8 cellular contexts compared by ENCODE assay signal in the genomic region with DNA sequence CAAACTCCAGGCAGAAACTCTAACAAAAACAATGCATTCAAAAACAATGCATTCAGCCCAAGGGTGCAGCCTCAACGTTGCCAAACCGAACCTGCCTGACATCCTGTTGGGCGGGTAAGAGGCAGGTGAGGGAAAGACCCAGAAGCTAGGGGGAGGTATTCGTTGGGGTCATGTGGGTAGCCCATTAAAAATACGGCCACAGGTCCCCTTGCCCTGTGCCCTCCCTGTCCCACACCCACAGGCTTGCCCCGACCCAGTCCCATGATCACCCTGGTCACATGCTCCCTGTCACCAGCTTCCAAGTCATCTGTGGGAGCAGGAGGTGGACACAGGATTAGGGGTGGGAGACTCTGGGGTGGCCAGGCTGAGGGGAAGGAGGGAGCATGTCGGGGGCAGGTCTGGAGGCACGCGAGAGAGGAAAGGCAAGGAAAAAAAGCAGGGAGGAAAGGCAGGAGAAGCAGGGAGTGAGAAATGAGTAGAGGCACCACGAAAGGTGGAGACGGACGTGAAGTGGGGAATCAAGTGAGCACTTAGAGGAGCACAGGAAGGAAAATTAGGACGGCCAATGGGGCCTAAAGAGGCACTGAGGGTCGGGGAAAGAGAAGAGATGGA. TPM values are rescaled to one million over a fixed set of nuclear protein-coding genes. Genes with fewer than 3 reads are reported as not detected.
DNase-seq lines count a peak whose midpoint lies in the region; ATAC-seq, FAIRE-seq and TF ChIP-seq lines count a peak whose summit lies in the region.

No MANE protein-coding gene starts in this region.

- DNase-seq in Right ventricle myocardium superior (peak; percentile 44), cardiac septum (ENCODE audit: low spot score) (no peak), Peyer's patch (peak; percentile 23 to 70 (median 67)), mammary epithelial cell (peak; percentile 82), HepG2 (ENCODE audit: low spot score) (no peak), suprapubic skin (ENCODE audit: low spot score in 2 of 2) (no peak)

- CTCF ChIA-PET in mammary epithelial cell (lab: Charles Lee; ENCODE audit: low non-redundant PET) (no interaction called here), HepG2 (lab: Yijun Ruan, JAX; ENCODE audit: low intra/inter-chr PET ratio, low total read pairs) (no interaction called here)

- under 1% methylated on average over 10 of the region's 14 CpGs for WGBS in mammary epithelial cell (ENCODE audit: low coverage, missing lambda C conversion rate)
- 3% methylated on average over 12 of the region's 14 CpGs for WGBS in HepG2 (ENCODE audit: low lambda C conversion rate)
- 5% methylated on average over 14 of the region's 14 CpGs for WGBS in suprapubic skin

- H3K4me3 ChIP-seq in Peyer's patch (peak overlapping the region; percentile 61 to 68 (median 64)), mammary epithelial cell (replicated peaks in 1 of 3; ENCODE audit: insufficient read depth in 1 of 3, low read depth in 2 of 3, low read length in 3 of 3) (peak overlapping the region; percentile 43 to 51 (median 44)), HepG2 (replicated peaks in 1 of 3; ENCODE audit: insufficient read depth in 1 of 3, low read depth in 2 of 3, low read length in 3 of 3) (peak overlapping the region; percentile 67 to 86 (median 77)), suprapubic skin (peak overlapping the region; percentile 59)

- H3K9ac ChIP-seq in mammary epithelial cell (ENCODE audit: insufficient read depth, low read length) (peak overlapping the region; percentile 88), HepG2 (ENCODE audit: insufficient read depth, low read depth, low read length) (peak overlapping the region; percentile 91)

- no peaks in the 10 kb centered on the region for H3K27me3 ChIP-seq in Peyer's patch
- no peaks in the 10 kb centered on the region for H3K27me3 ChIP-seq in mammary epithelial cell (ENCODE audit: insufficient read depth, low read length)
- no peaks in the 10 kb centered on the region; a peak in 1 of 5 replicates for H3K27me3 ChIP-seq in HepG2 (ENCODE audit: control insufficient read depth in 1 of 2, insufficient read depth in 2 of 2, low read length in 2 of 2)
- H3K27me3 ChIP-seq in suprapubic skin, result no peaks in the 10 kb centered on the region

- TF ChIP-seq CTCF in Peyer's patch (IDR thresholded peaks at IDR 0.05) (no peak), mammary epithelial cell (conservative IDR thresholded peaks at IDR 0.05 in 1 of 2, IDR thresholded peaks at IDR 0.05 in 1 of 2; ENCODE audit: extremely low read depth in 1 of 2, insufficient read depth in 1 of 2, low read depth in 1 of 2, low read length in 2 of 2) (no peak), HepG2 (CRISPR knock-in tag; IDR thresholded peaks at IDR 0.05) (0 out of 2 replicates have a peak, but pooled peaks have one; percentile 29), suprapubic skin (IDR thresholded peaks at IDR 0.05) (no peak)

- FAIRE-seq in HepG2 (lab: Jason Lieb, UNC), result no peak

- TF ChIP-seq EP300 in HepG2 (IDR thresholded peaks at IDR 0.05; ENCODE audit: low read depth in 2 of 2, low read length in 2 of 2), result no peak
- TF ChIP-seq EP300 in HepG2 (CRISPR knock-in tag; IDR thresholded peaks at IDR 0.05; ENCODE audit: borderline replicate concordance), result no peak
- TF ChIP-seq EP300 in suprapubic skin (IDR thresholded peaks at IDR 0.05), result no peak

- H3K79me2 ChIP-seq in mammary epithelial cell (ENCODE audit: insufficient read depth, low read length), result no peaks in the 10 kb centered on the region
- H3K79me2 ChIP-seq in HepG2 (ENCODE audit: insufficient read depth, low read length), result no peaks in the 10 kb centered on the region

- dilution Hi-C loops in mammary epithelial cell (cut with HindIII; ENCODE audit: low sequenced_read_pairs), result loop anchor here (10.0 kb wide), 1 partner anchor 124 kb away; no protein-coding TSS in a partner anchor

- H3K36me3 ChIP-seq in Peyer's patch (no peaks in the 10 kb centered on the region), mammary epithelial cell (ENCODE audit: insufficient read depth, low read length) (no peaks in the 10 kb centered on the region), HepG2 (replicated peaks in 1 of 2; ENCODE audit: control insufficient read depth in 1 of 2, insufficient read depth in 2 of 2, low read length in 2 of 2) (no peaks in the 10 kb centered on the region), suprapubic skin (no peaks in the 10 kb centered on the region)

- H3K9me3 ChIP-seq in Peyer's patch, result no peaks in the 10 kb centered on the region
- H3K9me3 ChIP-seq in mammary epithelial cell (replicated peaks; ENCODE audit: insufficient read depth, low read length), result no peaks in the 10 kb centered on the region
- no peaks in the 10 kb centered on the region for H3K9me3 ChIP-seq in HepG2 (ENCODE audit: low read length)
- H3K9me3 ChIP-seq in suprapubic skin, result no peaks in the 10 kb centered on the region

- intact Hi-C loops in Right ventricle myocardium superior (cut with DNase I) (no loop called here), cardiac septum (cut with DNase I) (no loop called here), mammary epithelial cell (cut with micrococcal nuclease) (loop anchor here (1.0 to 2.0 kb wide), 3 partner anchors 20 to 67 kb away; a partner anchor contains a TSS), HepG2 (cut with micrococcal nuclease; ENCODE audit: unreplicated experiment) (no loop called here)

- in situ Hi-C loops in mammary epithelial cell (cut with MboI; ENCODE audit: low sequenced_read_pairs in 2 of 2) (no loop called here), HepG2 (cut with HindIII; ENCODE audit: extremely low pct_ligation_motif_present, low pct_unique_long_range_greater_than_20kb) (no loop called here)

- peak overlapping the region; percentile 91 for H3K4me2 ChIP-seq in mammary epithelial cell (ENCODE audit: insufficient read depth, low read depth, low read length)
- H3K4me2 ChIP-seq in HepG2 (ENCODE audit: low read depth, low read length), result peak overlapping the region; percentile 78

- peaks cover 0 to 28% (median 2%) of the 10 kb centered on the region in 4 donors for H3K4me1 ChIP-seq in Peyer's patch
- H3K4me1 ChIP-seq in mammary epithelial cell (ENCODE audit: insufficient read depth, low read length), result peaks cover 39% of the 10 kb centered on the region
- H3K4me1 ChIP-seq in HepG2 (ENCODE audit: insufficient read depth, low read length), result peaks cover 59% of the 10 kb centered on the region
- peaks cover 59% of the 10 kb centered on the region for H3K4me1 ChIP-seq in suprapubic skin

- H4K20me1 ChIP-seq in mammary epithelial cell (ENCODE audit: insufficient read depth, low read length) (no peaks in the 10 kb centered on the region), HepG2 (ENCODE audit: insufficient read depth, low read length) (no peaks in the 10 kb centered on the region)

- POLR2A ChIA-PET in HepG2 (lab: Yijun Ruan, JAX), result interaction anchor here (0.9 to 6.1 kb wide), 8 partner anchors 10 to 71 kb away, joined by 3 to 60 read pairs (median 6); a partner anchor contains a TSS

- H3K27ac ChIP-seq in Peyer's patch (peak overlapping the region; percentile 82 to 88 (median 84)), mammary epithelial cell (ENCODE audit: insufficient read depth, low read depth, low read length) (peak overlapping the region; percentile 95), HepG2 (ENCODE audit: extremely low read length, insufficient read depth, low read length) (peak overlapping the region; percentile 82), suprapubic skin (peak overlapping the region; percentile 90)

- H2AFZ ChIP-seq in mammary epithelial cell (ENCODE audit: low read depth, low read length) (peak overlapping the region; percentile 88), HepG2 (ENCODE audit: low read length) (no peak overlapping the region)

- no TSS peak for BruUV-seq in mammary epithelial cell (replicated peaks; lab: Mats Ljungman, UMichigan)
- TSS peak; percentile 80 for BruUV-seq in HepG2 (replicated peaks; lab: Mats Ljungman, UMichigan)

- peak; percentile 19 for ATAC-seq in Right ventricle myocardium superior (ENCODE audit: poor library complexity)
- peak; percentile 29 for ATAC-seq in HepG2
- ATAC-seq in GM19035 (IDR thresholded peaks at IDR 0.05; ENCODE audit: unreplicated experiment), result no peak
- ATAC-seq in HG02840 (IDR thresholded peaks at IDR 0.05; ENCODE audit: low FRiP score, unreplicated experiment), result no peak

- peak in 1 of 2 donors; percentile 18 for TF ChIP-seq POLR2A in Peyer's patch (IDR thresholded peaks at IDR 0.05)
- TF ChIP-seq POLR2A in HepG2 (IDR thresholded peaks at IDR 0.05; ENCODE audit: insufficient read depth in 1 of 2, low read depth in 2 of 2, low read length in 2 of 2), result no peak
- no peak for TF ChIP-seq POLR2A in suprapubic skin (IDR thresholded peaks at IDR 0.05)

- no peak for TF ChIP-seq RAD21 in HepG2 (CRISPR knock-in tag; IDR thresholded peaks at IDR 0.05)

RNA-seq across cellular contexts. Expression of a gene that starts 0.7 kb away (rescaled TPM):
- 12.0 TPM for total RNA-seq in Right ventricle myocardium superior
- total RNA-seq in cardiac septum, result 12.5 TPM
- total RNA-seq in Peyer's patch, result 100 to 1,000 TPM in 1 of 4 donors, 10 to 100 TPM in 3; 19.3 to 102 (median 60.6) TPM
- 10 to 100 TPM; 12.8 to 20.2 TPM for total RNA-seq in mammary epithelial cell
- polyA plus RNA-seq in mammary epithelial cell, result 7.8 TPM
- 7.9 TPM for polyA minus RNA-seq in mammary epithelial cell
- total RNA-seq in HepG2 (2016; rRNA removed; fragmentation: Illumina TruSeq; extraction: Trizol), result 1.8 and 4.8 TPM in 2 replicates
- total RNA-seq in HepG2 (2016; cell fraction: cytosol; rRNA removed; fragmentation: Illumina TruSeq; extraction: Trizol; ENCODE audit: low read depth), result 0.61 and 0.71 TPM in 2 replicates
- total RNA-seq in HepG2 (2016; cell fraction: insoluble cytoplasmic fraction; rRNA removed; fragmentation: Illumina TruSeq; extraction: Trizol), result 1.9 and 5.2 TPM in 2 replicates
- total RNA-seq in HepG2 (2016; cell fraction: membrane; rRNA removed; fragmentation: Illumina TruSeq; extraction: Trizol), result 1.3 TPM in 2 replicates
- total RNA-seq in HepG2 (2016; cell fraction: nucleus; rRNA removed; fragmentation: Illumina TruSeq; extraction: Trizol), result 8.4 and 11.2 TPM in 2 replicates
- polyA plus RNA-seq in HepG2 (2011; rRNA removed), result 11.5 and 12.3 TPM in 2 replicates
- polyA plus RNA-seq in HepG2 (2011; cell fraction: cytosol; rRNA removed), result 2.7 and 3.9 TPM in 2 replicates
- 73.3 and 101 TPM in 2 replicates for polyA plus RNA-seq in HepG2 (2011; cell fraction: nucleus; rRNA removed)
- 6.5 and 7.3 TPM in 2 replicates for polyA plus RNA-seq in HepG2 (2012)
- 0.44 and 0.53 TPM in 2 replicates for polyA plus RNA-seq in HepG2 (2016; cell fraction: cytosol; fragmentation: Illumina TruSeq; extraction: Trizol; ENCODE audit: low read depth)
- polyA plus RNA-seq in HepG2 (2016; cell fraction: insoluble cytoplasmic fraction; fragmentation: Illumina TruSeq; extraction: Trizol; ENCODE audit: low read depth), result 0.96 and 1.7 TPM in 2 replicates
- 0.88 and 1.6 TPM in 2 replicates for polyA plus RNA-seq in HepG2 (2016; cell fraction: membrane; fragmentation: Illumina TruSeq; extraction: Trizol; ENCODE audit: low read depth)
- polyA plus RNA-seq in HepG2 (2016; cell fraction: nucleus; fragmentation: Illumina TruSeq; extraction: Trizol; ENCODE audit: insufficient read depth, low read depth), result 22.2 and 23.2 TPM in 2 replicates
- polyA minus RNA-seq in HepG2 (2011; rRNA and poly(A)+ RNA removed; ENCODE audit: low replicate concordance), result 27.4 and 36.9 TPM in 2 replicates
- polyA minus RNA-seq in HepG2 (2011; cell fraction: cytosol; rRNA and poly(A)+ RNA removed), result 2.6 and 3.8 TPM in 2 replicates
- 21.3 and 31.8 TPM in 2 replicates for polyA minus RNA-seq in HepG2 (2011; cell fraction: nucleus; rRNA and poly(A)+ RNA removed)
- total RNA-seq in suprapubic skin, result 100 to 1,000 TPM in 1 of 4 donors, 10 to 100 TPM in 3; 49.7 to 178 (median 92.9) TPM

RNA-seq across cellular contexts. Expression of a gene that starts 20.8 kb away (rescaled TPM):
- total RNA-seq in Right ventricle myocardium superior (4.2 TPM), cardiac septum (9.8 TPM), Peyer's patch (10 to 100 TPM in 2 of 4 donors, 1 to 10 TPM in 2; 5.1 to 14.2 (median 12.0) TPM), mammary epithelial cell (10 to 100 TPM; 17.0 to 48.5 TPM), HepG2 (2016; rRNA removed; fragmentation: Illumina TruSeq; extraction: Trizol) (3.1 and 5.4 TPM in 2 replicates), suprapubic skin (10 to 100 TPM; 27.3 to 70.1 (median 52.8) TPM)
- polyA plus RNA-seq in mammary epithelial cell (13.9 TPM), HepG2 (2011; rRNA removed) (14.3 and 17.1 TPM in 2 replicates)
- 5.3 TPM for polyA minus RNA-seq in mammary epithelial cell
- total RNA-seq in HepG2 (2016; cell fraction: cytosol; rRNA removed; fragmentation: Illumina TruSeq; extraction: Trizol; ENCODE audit: low read depth), result 1.1 and 1.3 TPM in 2 replicates
- total RNA-seq in HepG2 (2016; cell fraction: insoluble cytoplasmic fraction; rRNA removed; fragmentation: Illumina TruSeq; extraction: Trizol), result 3.7 and 5.5 TPM in 2 replicates
- total RNA-seq in HepG2 (2016; cell fraction: membrane; rRNA removed; fragmentation: Illumina TruSeq; extraction: Trizol), result 2.3 and 2.5 TPM in 2 replicates
- total RNA-seq in HepG2 (2016; cell fraction: nucleus; rRNA removed; fragmentation: Illumina TruSeq; extraction: Trizol), result 4.4 and 6.4 TPM in 2 replicates
- 15.6 and 18.3 TPM in 2 replicates for polyA plus RNA-seq in HepG2 (2011; cell fraction: cytosol; rRNA removed)
- 15.7 and 16.6 TPM in 2 replicates for polyA plus RNA-seq in HepG2 (2011; cell fraction: nucleus; rRNA removed)
- 12.4 and 26.2 TPM in 2 replicates for polyA plus RNA-seq in HepG2 (2012)
- polyA plus RNA-seq in HepG2 (2016; cell fraction: cytosol; fragmentation: Illumina TruSeq; extraction: Trizol; ENCODE audit: low read depth), result 0.70 and 0.71 TPM in 2 replicates
- 3.5 and 3.7 TPM in 2 replicates for polyA plus RNA-seq in HepG2 (2016; cell fraction: insoluble cytoplasmic fraction; fragmentation: Illumina TruSeq; extraction: Trizol; ENCODE audit: low read depth)
- 1.2 and 1.9 TPM in 2 replicates for polyA plus RNA-seq in HepG2 (2016; cell fraction: membrane; fragmentation: Illumina TruSeq; extraction: Trizol; ENCODE audit: low read depth)
- polyA plus RNA-seq in HepG2 (2016; cell fraction: nucleus; fragmentation: Illumina TruSeq; extraction: Trizol; ENCODE audit: insufficient read depth, low read depth), result 7.1 and 7.9 TPM in 2 replicates
- polyA minus RNA-seq in HepG2 (2011; rRNA and poly(A)+ RNA removed; ENCODE audit: low replicate concordance), result 2.5 and 12.3 TPM in 2 replicates
- 11.3 and 12.8 TPM in 2 replicates for polyA minus RNA-seq in HepG2 (2011; cell fraction: cytosol; rRNA and poly(A)+ RNA removed)
- 7.3 and 8.1 TPM in 2 replicates for polyA minus RNA-seq in HepG2 (2011; cell fraction: nucleus; rRNA and poly(A)+ RNA removed)

Comparison
In these comparisons a context has a peak if more than half of its experiments do, and no peak if none do; other contexts are left out.
1. DNase-seq: peak in Right ventricle myocardium superior (single experiment), Peyer's patch (3 of 3) and mammary epithelial cell (single experiment); none in cardiac septum (single experiment), HepG2 (single experiment) and suprapubic skin (0 of 2).
2. ATAC-seq: peak in Right ventricle myocardium superior (single experiment) and HepG2 (single experiment); none in GM19035 (single experiment) and HG02840 (single experiment).
3. Peak in every context shown above with its lines, with median percentiles within 50 percentile points of each other: H3K27ac ChIP-seq and H3K4me3 ChIP-seq.